1 cellular context compared by ENCODE assay signal in genomic region chr3:184678317-184679055, GRCh38.
TF ChIP-seq lines count a peak whose summit lies in the region.

No MANE protein-coding gene starts in this region.

TF ChIP-seq in HepG2, 621 proteins besides CTCF, POLR2A, EP300 and RAD21 (continued from another document):
- TF ChIP-seq, protein P1, sequence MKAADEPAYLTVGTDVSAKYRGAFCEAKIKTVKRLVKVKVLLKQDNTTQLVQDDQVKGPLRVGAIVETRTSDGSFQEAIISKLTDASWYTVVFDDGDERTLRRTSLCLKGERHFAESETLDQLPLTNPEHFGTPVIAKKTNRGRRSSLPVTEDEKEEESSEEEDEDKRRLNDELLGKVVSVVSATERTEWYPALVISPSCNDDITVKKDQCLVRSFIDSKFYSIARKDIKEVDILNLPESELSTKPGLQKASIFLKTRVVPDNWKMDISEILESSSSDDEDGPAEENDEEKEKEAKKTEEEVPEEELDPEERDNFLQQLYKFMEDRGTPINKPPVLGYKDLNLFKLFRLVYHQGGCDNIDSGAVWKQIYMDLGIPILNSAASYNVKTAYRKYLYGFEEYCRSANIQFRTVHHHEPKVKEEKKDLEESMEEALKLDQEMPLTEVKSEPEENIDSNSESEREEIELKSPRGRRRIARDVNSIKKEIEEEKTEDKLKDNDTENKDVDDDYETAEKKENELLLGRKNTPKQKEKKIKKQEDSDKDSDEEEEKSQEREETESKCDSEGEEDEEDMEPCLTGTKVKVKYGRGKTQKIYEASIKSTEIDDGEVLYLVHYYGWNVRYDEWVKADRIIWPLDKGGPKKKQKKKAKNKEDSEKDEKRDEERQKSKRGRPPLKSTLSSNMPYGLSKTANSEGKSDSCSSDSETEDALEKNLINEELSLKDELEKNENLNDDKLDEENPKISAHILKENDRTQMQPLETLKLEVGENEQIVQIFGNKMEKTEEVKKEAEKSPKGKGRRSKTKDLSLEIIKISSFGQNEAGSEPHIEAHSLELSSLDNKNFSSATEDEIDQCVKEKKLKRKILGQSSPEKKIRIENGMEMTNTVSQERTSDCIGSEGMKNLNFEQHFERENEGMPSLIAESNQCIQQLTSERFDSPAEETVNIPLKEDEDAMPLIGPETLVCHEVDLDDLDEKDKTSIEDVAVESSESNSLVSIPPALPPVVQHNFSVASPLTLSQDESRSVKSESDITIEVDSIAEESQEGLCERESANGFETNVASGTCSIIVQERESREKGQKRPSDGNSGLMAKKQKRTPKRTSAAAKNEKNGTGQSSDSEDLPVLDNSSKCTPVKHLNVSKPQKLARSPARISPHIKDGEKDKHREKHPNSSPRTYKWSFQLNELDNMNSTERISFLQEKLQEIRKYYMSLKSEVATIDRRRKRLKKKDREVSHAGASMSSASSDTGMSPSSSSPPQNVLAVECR (CRISPR knock-in tag; IDR thresholded peaks at IDR 0.05; ENCODE audit: borderline replicate concordance), result no peak
- no peak for TF ChIP-seq ARID5B (CRISPR knock-in tag; IDR thresholded peaks at IDR 0.05)
- TF ChIP-seq MIER3 (CRISPR knock-in tag; IDR thresholded peaks at IDR 0.05; ENCODE audit: borderline replicate concordance), result no peak
- TF ChIP-seq FOXC1 (CRISPR knock-in tag; IDR thresholded peaks at IDR 0.05; ENCODE audit: borderline replicate concordance), result no peak
- TF ChIP-seq, protein P2, sequence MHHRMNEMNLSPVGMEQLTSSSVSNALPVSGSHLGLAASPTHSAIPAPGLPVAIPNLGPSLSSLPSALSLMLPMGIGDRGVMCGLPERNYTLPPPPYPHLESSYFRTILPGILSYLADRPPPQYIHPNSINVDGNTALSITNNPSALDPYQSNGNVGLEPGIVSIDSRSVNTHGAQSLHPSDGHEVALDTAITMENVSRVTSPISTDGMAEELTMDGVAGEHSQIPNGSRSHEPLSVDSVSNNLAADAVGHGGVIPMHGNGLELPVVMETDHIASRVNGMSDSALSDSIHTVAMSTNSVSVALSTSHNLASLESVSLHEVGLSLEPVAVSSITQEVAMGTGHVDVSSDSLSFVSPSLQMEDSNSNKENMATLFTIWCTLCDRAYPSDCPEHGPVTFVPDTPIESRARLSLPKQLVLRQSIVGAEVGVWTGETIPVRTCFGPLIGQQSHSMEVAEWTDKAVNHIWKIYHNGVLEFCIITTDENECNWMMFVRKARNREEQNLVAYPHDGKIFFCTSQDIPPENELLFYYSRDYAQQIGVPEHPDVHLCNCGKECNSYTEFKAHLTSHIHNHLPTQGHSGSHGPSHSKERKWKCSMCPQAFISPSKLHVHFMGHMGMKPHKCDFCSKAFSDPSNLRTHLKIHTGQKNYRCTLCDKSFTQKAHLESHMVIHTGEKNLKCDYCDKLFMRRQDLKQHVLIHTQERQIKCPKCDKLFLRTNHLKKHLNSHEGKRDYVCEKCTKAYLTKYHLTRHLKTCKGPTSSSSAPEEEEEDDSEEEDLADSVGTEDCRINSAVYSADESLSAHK (CRISPR knock-in tag; IDR thresholded peaks at IDR 0.05; ENCODE audit: borderline replicate concordance), result no peak
- no peak for TF ChIP-seq YEATS2 (CRISPR knock-in tag; IDR thresholded peaks at IDR 0.05; ENCODE audit: borderline replicate concordance)
- TF ChIP-seq TCF7L2 (IDR thresholded peaks at IDR 0.05; ENCODE audit: low read depth, low read length), result no peak
- TF ChIP-seq ATF3 (CRISPR knock-in tag; IDR thresholded peaks at IDR 0.05), result no peak
TF ChIP-seq in HepG2: peak in this region for 0.
